20 cellular contexts compared by ENCODE assay signal in the genomic region with DNA sequence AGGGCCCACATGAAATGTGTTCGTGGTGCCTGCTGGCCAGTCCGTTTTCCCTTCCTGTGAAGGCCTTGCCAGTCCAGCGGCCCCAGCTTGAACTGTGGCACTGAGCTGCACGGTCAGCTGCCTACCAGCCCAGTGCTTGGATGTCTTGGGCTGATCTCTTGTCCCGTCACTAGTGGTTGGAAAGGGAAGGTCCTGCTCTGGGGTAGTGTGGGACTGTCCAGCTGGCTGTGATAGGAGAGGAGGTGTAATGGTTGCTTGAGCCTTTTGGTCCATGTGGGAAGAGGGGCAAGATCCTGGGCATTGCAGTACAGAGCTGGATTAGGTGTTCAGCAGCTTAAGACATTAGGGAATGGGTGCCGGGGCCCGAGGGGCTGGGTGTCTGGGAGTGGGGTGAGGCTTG. TPM values are rescaled to one million over a fixed set of nuclear protein-coding genes. Genes with fewer than 3 reads are reported as not detected.
A peak's percentile ranks its signal among the peaks of the same experiment; 100 is the strongest.
DNase-seq lines count a peak whose midpoint lies in the region; ATAC-seq, FAIRE-seq and TF ChIP-seq lines count a peak whose summit lies in the region.
"Had no signal": no experiment of that assay in that cellular context is flagged by ENCODE, and none has a peak within 500 bp of the region (broad histone marks: within the 10 kb centered on the region; RNA-seq: fewer than 3 reads in every experiment).

No MANE protein-coding gene starts in this region.

- no peaks in the 10 kb centered on the region for H3K27me3 ChIP-seq in osteoblast (ENCODE audit: insufficient read depth, low read length)
- H3K27me3 ChIP-seq: BE2C had no signal

- no peak for TF ChIP-seq POLR2A in GM12891 (IDR thresholded peaks at IDR 0.05; ENCODE audit: low read depth, low read length)

- H3K27ac ChIP-seq in RWPE1: peak overlapping the region; percentile 90
- H3K27ac ChIP-seq in osteoblast (ENCODE audit: low read depth, low read length): no peak overlapping the region
- H3K27ac ChIP-seq: PC-9 had no signal

- H3K9me3 ChIP-seq in osteoblast (ENCODE audit: low read depth, low read length): no peaks in the 10 kb centered on the region
- H3K9me3 ChIP-seq: BE2C had no signal

- peaks cover 0 to 8% of the 10 kb centered on the region in 2 donors for H3K36me3 Mint-ChIP-seq in activated naive CD4-positive, alpha-beta T cell treated with anti-CD3 and anti-CD28 coated beads, Interleukin-2, amount 50 U/mL, for 72 hours

- no peak for FAIRE-seq in GM12891 (lab: Jason Lieb, UNC)
- FAIRE-seq: G401.6, GM19239 had no signal

- H3K27ac Mint-ChIP-seq in activated naive CD4-positive, alpha-beta T cell treated with anti-CD3 and anti-CD28 coated beads, Interleukin-2, amount 50 U/mL, for 72 hours: peak overlapping the region; percentile 40 to 57
- H3K27ac Mint-ChIP-seq: GM23338 had no signal

- DNase-seq in activated naive CD4-positive, alpha-beta T cell treated with anti-CD3 and anti-CD28 coated beads, Interleukin-2, amount 50 U/mL, for 72 hours (ENCODE audit: low spot score in 2 of 2): no peak
- no peak for DNase-seq in activated naive CD4-positive, alpha-beta T cell (lab: John Stamatoyannopoulos, UW)
- DNase-seq in RWPE1 (ENCODE audit: low spot score) (no peak), osteoblast (ENCODE audit: insufficient read length, low spot score, missing footprints) (peak; percentile 46), GM12891 (ENCODE audit: insufficient read length, low spot score) (no peak)
- DNase-seq: BE2C; CD4-positive, CD25-positive, alpha-beta regulatory T cell; COR-L47; HCEC 1CT; NCI-H1092 treated with DMSO at 0.1 percent for 48 hours; NCI-H146; NCI-H2029 treated with DMSO at 0.1 percent for 48 hours; NCI-H2171; NCI-H526; Right ventricle myocardium superior had no signal

- POLR2A ChIA-PET in RWPE1 (lab: Yijun Ruan, JAX; ENCODE audit: low non-redundant PET): no interaction called here

- no peaks in the 10 kb centered on the region for H3K4me1 ChIP-seq in osteoblast (ENCODE audit: insufficient read depth, low read length)

- CTCF ChIA-PET in RWPE1 (lab: Yijun Ruan, JAX): interaction anchor here (0.7 to 1.8 kb wide), 2 partner anchors 37 to 91 kb away, joined by 5 to 7 read pairs; no protein-coding TSS in a partner anchor

- peaks cover 81% of the 10 kb centered on the region for H3K36me3 ChIP-seq in osteoblast (ENCODE audit: insufficient read depth, low read length)

- H3K4me2 ChIP-seq in osteoblast (ENCODE audit: insufficient read depth, low read length): no peak overlapping the region
- H3K4me2 ChIP-seq: GM23338, PC-9 had no signal

- TF ChIP-seq CTCF in RWPE1 (conservative IDR thresholded peaks at IDR 0.05; ENCODE audit: low read depth) (no peak), osteoblast (IDR thresholded peaks at IDR 0.05; ENCODE audit: extremely low read depth, low read depth, low read length) (no peak)

- no peak overlapping the region for H2AFZ ChIP-seq in osteoblast (ENCODE audit: low read length)
- H2AFZ ChIP-seq: GM23338, PC-9 had no signal

- H3K79me2 ChIP-seq in osteoblast (ENCODE audit: insufficient read depth, low read length): peaks cover 3% of the 10 kb centered on the region

- ATAC-seq in activated naive CD4-positive, alpha-beta T cell treated with anti-CD3 and anti-CD28 coated beads, Interleukin-2, amount 50 U/mL, for 72 hours: no peak
- ATAC-seq in GM21576 (IDR thresholded peaks at IDR 0.05; ENCODE audit: unreplicated experiment): no peak
- ATAC-seq: GM23338 had no signal

- no peak overlapping the region for H3K4me3 ChIP-seq in osteoblast (ENCODE audit: insufficient read depth, low read length)
- H3K4me3 ChIP-seq: GM23338, PC-9 had no signal

- H3K9me3 Mint-ChIP-seq in activated naive CD4-positive, alpha-beta T cell treated with anti-CD3 and anti-CD28 coated beads, Interleukin-2, amount 50 U/mL, for 72 hours: no peaks in the 10 kb centered on the region
- H3K9me3 Mint-ChIP-seq: CD4-positive, CD25-positive, alpha-beta regulatory T cell; GM23338 had no signal

- H4K20me1 ChIP-seq in osteoblast (ENCODE audit: insufficient read depth, low read length): peaks cover 17% of the 10 kb centered on the region

TF ChIP-seq in GM12891, 5 proteins besides CTCF, POLR2A, EP300 and RAD21:
- TF ChIP-seq TAF1 (IDR thresholded peaks at IDR 0.05; ENCODE audit: low read depth, low read length) (no peak), SPI1 (IDR thresholded peaks at IDR 0.05; ENCODE audit: low read depth, low read length) (no peak)

RNA-seq across cellular contexts. Expression of a gene that starts 15.0 kb away (rescaled TPM):
- 10 to 100 TPM; 91.8 to 97.9 TPM for total RNA-seq in activated naive CD4-positive, alpha-beta T cell treated with anti-CD3 and anti-CD28 coated beads, Interleukin-2, amount 50 U/mL, for 72 hours
- total RNA-seq in osteoblast: 33.9 and 36.9 TPM in 2 replicates
- 79.8 TPM for polyA plus RNA-seq in GM12891 (2012; ENCODE audit: low read depth, missing spikeins)

RNA-seq across cellular contexts. Expression of a gene that starts 15.2 kb away (rescaled TPM):
- 1 to 10 TPM; 3.7 to 7.5 TPM for total RNA-seq in activated naive CD4-positive, alpha-beta T cell treated with anti-CD3 and anti-CD28 coated beads, Interleukin-2, amount 50 U/mL, for 72 hours
- total RNA-seq in osteoblast: 2.9 TPM in 2 replicates
- polyA plus RNA-seq in GM12891 (2012; ENCODE audit: low read depth, missing spikeins): 10.7 TPM

RNA-seq across cellular contexts. Expression of a gene that starts 21.1 kb away (rescaled TPM):
- 10 to 100 TPM in 1 of 2 donors, 1 to 10 TPM in 1; 8.8 to 14.0 TPM for total RNA-seq in activated naive CD4-positive, alpha-beta T cell treated with anti-CD3 and anti-CD28 coated beads, Interleukin-2, amount 50 U/mL, for 72 hours
- 15.9 and 17.4 TPM in 2 replicates for total RNA-seq in osteoblast
- 1.1 TPM for polyA plus RNA-seq in GM12891 (2012; ENCODE audit: low read depth, missing spikeins)

RNA-seq across cellular contexts. Expression of a gene that starts 30.8 kb away (rescaled TPM):
- total RNA-seq in activated naive CD4-positive, alpha-beta T cell treated with anti-CD3 and anti-CD28 coated beads, Interleukin-2, amount 50 U/mL, for 72 hours: under 1 TPM in 1 of 2 donors, not detected in 1; 0.95 TPM
- total RNA-seq in osteoblast: 5.8 and 5.9 TPM in 2 replicates
- polyA plus RNA-seq in GM12891 (2012; ENCODE audit: low read depth, missing spikeins): 0.26 TPM

RNA-seq across cellular contexts. Expression of a gene that starts 40.2 kb away (rescaled TPM):
- total RNA-seq in activated naive CD4-positive, alpha-beta T cell treated with anti-CD3 and anti-CD28 coated beads, Interleukin-2, amount 50 U/mL, for 72 hours: 10 to 100 TPM; 17.3 to 18.1 TPM
- total RNA-seq in osteoblast: 6.5 and 8.7 TPM in 2 replicates
- 7.5 TPM for polyA plus RNA-seq in GM12891 (2012; ENCODE audit: low read depth, missing spikeins)
